Comparison of ENCODE assay signal across 1 cellular context in genomic region chr3:10459954-10460754, GRCh38.
TF ChIP-seq lines count a peak whose summit lies in the region.

No MANE protein-coding gene starts in this region.

TF ChIP-seq in HepG2, 621 proteins besides CTCF, POLR2A, EP300 and RAD21 (continued from another document and continues in another):
- TF ChIP-seq, protein P1, sequence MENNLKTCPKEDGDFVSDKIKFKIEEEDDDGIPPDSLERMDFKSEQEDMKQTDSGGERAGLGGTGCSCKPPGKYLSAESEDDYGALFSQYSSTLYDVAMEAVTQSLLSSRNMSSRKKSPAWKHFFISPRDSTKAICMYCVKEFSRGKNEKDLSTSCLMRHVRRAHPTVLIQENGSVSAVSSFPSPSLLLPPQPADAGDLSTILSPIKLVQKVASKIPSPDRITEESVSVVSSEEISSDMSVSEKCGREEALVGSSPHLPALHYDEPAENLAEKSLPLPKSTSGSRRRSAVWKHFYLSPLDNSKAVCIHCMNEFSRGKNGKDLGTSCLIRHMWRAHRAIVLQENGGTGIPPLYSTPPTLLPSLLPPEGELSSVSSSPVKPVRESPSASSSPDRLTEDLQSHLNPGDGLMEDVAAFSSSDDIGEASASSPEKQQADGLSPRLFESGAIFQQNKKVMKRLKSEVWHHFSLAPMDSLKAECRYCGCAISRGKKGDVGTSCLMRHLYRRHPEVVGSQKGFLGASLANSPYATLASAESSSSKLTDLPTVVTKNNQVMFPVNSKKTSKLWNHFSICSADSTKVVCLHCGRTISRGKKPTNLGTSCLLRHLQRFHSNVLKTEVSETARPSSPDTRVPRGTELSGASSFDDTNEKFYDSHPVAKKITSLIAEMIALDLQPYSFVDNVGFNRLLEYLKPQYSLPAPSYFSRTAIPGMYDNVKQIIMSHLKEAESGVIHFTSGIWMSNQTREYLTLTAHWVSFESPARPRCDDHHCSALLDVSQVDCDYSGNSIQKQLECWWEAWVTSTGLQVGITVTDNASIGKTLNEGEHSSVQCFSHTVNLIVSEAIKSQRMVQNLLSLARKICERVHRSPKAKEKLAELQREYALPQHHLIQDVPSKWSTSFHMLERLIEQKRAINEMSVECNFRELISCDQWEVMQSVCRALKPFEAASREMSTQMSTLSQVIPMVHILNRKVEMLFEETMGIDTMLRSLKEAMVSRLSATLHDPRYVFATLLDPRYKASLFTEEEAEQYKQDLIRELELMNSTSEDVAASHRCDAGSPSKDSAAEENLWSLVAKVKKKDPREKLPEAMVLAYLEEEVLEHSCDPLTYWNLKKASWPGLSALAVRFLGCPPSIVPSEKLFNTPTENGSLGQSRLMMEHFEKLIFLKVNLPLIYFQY (CRISPR knock-in tag; IDR thresholded peaks at IDR 0.05; ENCODE audit: borderline replicate concordance), result peak; percentile 95; the same call in 1 of the 2 replicates
- TF ChIP-seq ZNF720 (CRISPR knock-in tag; IDR thresholded peaks at IDR 0.05), result peak; percentile 98
- 0 out of 2 replicates have a peak, but pooled peaks have one; percentile 38 for TF ChIP-seq KDM6A (CRISPR knock-in tag; IDR thresholded peaks at IDR 0.05; ENCODE audit: low read depth)
- TF ChIP-seq MLX (CRISPR knock-in tag; IDR thresholded peaks at IDR 0.05), result peak; percentile 86
- 0 out of 2 replicates have a peak, but pooled peaks have one; percentile 58 for TF ChIP-seq ZNF713 (CRISPR knock-in tag; IDR thresholded peaks at IDR 0.05)
- TF ChIP-seq CENPT (CRISPR knock-in tag; IDR thresholded peaks at IDR 0.05; ENCODE audit: low read depth), result peak; percentile 85
- no peak for TF ChIP-seq ZNF33A (CRISPR knock-in tag; IDR thresholded peaks at IDR 0.05; ENCODE audit: borderline replicate concordance)
- peak; percentile 88 for TF ChIP-seq RARA (CRISPR knock-in tag; IDR thresholded peaks at IDR 0.05)
- no peak for TF ChIP-seq PAWR (CRISPR knock-in tag; IDR thresholded peaks at IDR 0.05; ENCODE audit: borderline replicate concordance)
- peak; percentile 70; the same call in 1 of the 2 replicates for TF ChIP-seq AHDC1 (CRISPR knock-in tag; IDR thresholded peaks at IDR 0.05; ENCODE audit: borderline replicate concordance)
- peak; percentile 98 for TF ChIP-seq SMAD3 (CRISPR knock-in tag; IDR thresholded peaks at IDR 0.05)
- peak; percentile 83 for TF ChIP-seq EED (CRISPR knock-in tag; IDR thresholded peaks at IDR 0.05)
- TF ChIP-seq ZNF605 (CRISPR knock-in tag; IDR thresholded peaks at IDR 0.05), result peak; percentile 99
- peak; percentile 91 for TF ChIP-seq HOMEZ (CRISPR knock-in tag; IDR thresholded peaks at IDR 0.05; ENCODE audit: low read depth)
- no peak for TF ChIP-seq SMAD9 (CRISPR knock-in tag; IDR thresholded peaks at IDR 0.05)
- no peak for TF ChIP-seq TBP (CRISPR knock-in tag; IDR thresholded peaks at IDR 0.05)
- TF ChIP-seq CBX5 (CRISPR knock-in tag; IDR thresholded peaks at IDR 0.05; ENCODE audit: borderline replicate concordance), result no peak
- TF ChIP-seq TSC22D2 (CRISPR knock-in tag; IDR thresholded peaks at IDR 0.05; ENCODE audit: borderline replicate concordance), result peak; percentile 99
- TF ChIP-seq HNF1A (IDR thresholded peaks at IDR 0.05; ENCODE audit: low read depth), result no peak
- no peak for TF ChIP-seq HNF1A (CRISPR knock-in tag; IDR thresholded peaks at IDR 0.05; ENCODE audit: borderline replicate concordance)
- TF ChIP-seq ZBTB14 (CRISPR knock-in tag; IDR thresholded peaks at IDR 0.05), result peak; percentile 30; the same call in 1 of the 2 replicates
- TF ChIP-seq, protein P2, sequence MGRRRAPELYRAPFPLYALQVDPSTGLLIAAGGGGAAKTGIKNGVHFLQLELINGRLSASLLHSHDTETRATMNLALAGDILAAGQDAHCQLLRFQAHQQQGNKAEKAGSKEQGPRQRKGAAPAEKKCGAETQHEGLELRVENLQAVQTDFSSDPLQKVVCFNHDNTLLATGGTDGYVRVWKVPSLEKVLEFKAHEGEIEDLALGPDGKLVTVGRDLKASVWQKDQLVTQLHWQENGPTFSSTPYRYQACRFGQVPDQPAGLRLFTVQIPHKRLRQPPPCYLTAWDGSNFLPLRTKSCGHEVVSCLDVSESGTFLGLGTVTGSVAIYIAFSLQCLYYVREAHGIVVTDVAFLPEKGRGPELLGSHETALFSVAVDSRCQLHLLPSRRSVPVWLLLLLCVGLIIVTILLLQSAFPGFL (CRISPR knock-in tag; IDR thresholded peaks at IDR 0.05), result peak; percentile 45; the same call in 1 of the 2 replicates
- peak; percentile 99 for TF ChIP-seq SALL1 (CRISPR knock-in tag; IDR thresholded peaks at IDR 0.05)
- peak; percentile 96 for TF ChIP-seq ZNF660 (CRISPR knock-in tag; IDR thresholded peaks at IDR 0.05; ENCODE audit: borderline replicate concordance, low read depth)
- no peak for TF ChIP-seq TBX3 (IDR thresholded peaks at IDR 0.05; ENCODE audit: borderline replicate concordance)
- peak; percentile 72 for TF ChIP-seq ZNF777 (CRISPR knock-in tag; IDR thresholded peaks at IDR 0.05)
- 0 out of 2 replicates have a peak, but pooled peaks have one; percentile 45 for TF ChIP-seq ZIK1 (CRISPR knock-in tag; IDR thresholded peaks at IDR 0.05; ENCODE audit: borderline replicate concordance, low read depth)
- peak; percentile 91 for TF ChIP-seq MNT (IDR thresholded peaks at IDR 0.05)
- peak; percentile 70 for TF ChIP-seq HOXA3 (CRISPR knock-in tag; IDR thresholded peaks at IDR 0.05)
- no peak for TF ChIP-seq DZIP1 (CRISPR knock-in tag; IDR thresholded peaks at IDR 0.05)
- peak; percentile 86 for TF ChIP-seq ELF3 (CRISPR knock-in tag; IDR thresholded peaks at IDR 0.05)
- no peak for TF ChIP-seq ZNF282 (IDR thresholded peaks at IDR 0.05; ENCODE audit: partially characterized antibody)
- 0 out of 2 replicates have a peak, but pooled peaks have one; percentile 74 for TF ChIP-seq ZFP82 (CRISPR knock-in tag; IDR thresholded peaks at IDR 0.05; ENCODE audit: borderline replicate concordance)
- peak; percentile 99 for TF ChIP-seq DNMT3B (CRISPR knock-in tag; conservative IDR thresholded peaks at IDR 0.05)
- no peak for TF ChIP-seq ZSCAN22 (CRISPR knock-in tag; IDR thresholded peaks at IDR 0.05)
